1 cellular context compared by ENCODE assay signal in the genomic region with DNA sequence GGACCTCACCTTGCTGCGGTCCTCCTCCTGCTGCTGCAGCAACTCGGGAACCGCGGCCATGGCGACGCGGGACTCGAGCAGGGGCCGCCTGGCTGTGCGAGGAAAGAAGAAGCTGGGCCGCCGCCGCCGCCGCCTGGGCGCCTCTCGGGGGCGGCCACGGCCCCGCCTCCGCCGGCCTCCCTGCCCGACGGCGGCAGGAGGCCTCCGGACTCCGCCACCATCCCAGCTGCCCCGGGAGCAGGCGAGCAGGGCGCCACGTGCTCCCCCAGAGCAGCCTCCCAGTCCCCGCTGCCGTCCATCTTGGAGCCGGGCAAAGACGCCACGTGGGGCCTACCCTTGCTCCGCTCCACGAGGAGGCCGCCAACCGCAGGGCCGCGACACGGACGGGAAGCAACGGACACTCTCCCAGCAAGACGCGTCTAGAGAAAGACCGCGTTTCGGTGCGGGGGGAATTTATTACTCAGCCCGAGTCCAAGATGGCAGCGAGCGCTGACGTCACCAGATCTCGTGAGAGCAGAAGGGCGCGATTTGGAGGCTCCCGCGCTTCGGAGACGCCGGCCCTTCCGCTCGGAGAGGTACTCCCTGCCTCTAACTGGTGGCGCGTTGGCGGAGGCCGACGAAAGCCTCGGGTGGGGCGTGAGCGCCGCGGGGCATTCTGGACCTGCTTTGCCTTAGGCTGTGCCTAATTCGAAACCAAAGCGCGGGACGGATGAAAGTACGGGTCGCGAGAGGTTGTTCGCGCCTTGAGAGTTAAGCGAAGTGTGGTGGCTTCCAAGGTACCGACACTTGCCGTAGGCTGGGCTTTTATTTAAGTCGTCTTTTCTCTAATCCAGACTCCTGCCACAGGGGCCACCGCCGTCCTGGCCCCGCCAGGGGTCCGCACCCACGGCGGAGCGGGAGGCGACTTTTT.
TF ChIP-seq lines count a peak whose summit lies in the region.

TSS of gene MGME1 (plus strand) at position 653 of the 910 bp plus-strand sequence. CDS start 842 bp downstream, outside the sequence.
TSS of gene SNX5 (minus strand) at position 429 of the 910 bp plus-strand sequence. CDS start at position 60, 369 bp downstream.

TF ChIP-seq in GM23338, 12 proteins besides CTCF, POLR2A, EP300 and RAD21 (continued from another document):
- peak; percentile 62; the same call in 1 of the 2 replicates for TF ChIP-seq ETS1 (IDR thresholded peaks at IDR 0.05)
TF ChIP-seq in GM23338: peak in this region for 3.
